In genomic region chr15:93152951-93153350, GRCh38 we compare ENCODE assay signal across 1 cellular context.
TF ChIP-seq lines count a peak whose summit lies in the region.

No MANE protein-coding gene starts in this region.

TF ChIP-seq in H1, 55 proteins besides CTCF, POLR2A, EP300 and RAD21 (continued from another document):
- no peak for TF ChIP-seq ZNF274 (IDR thresholded peaks at IDR 0.05; ENCODE audit: borderline replicate concordance, extremely low read depth, low read length)
- no peak for TF ChIP-seq SP4 (IDR thresholded peaks at IDR 0.05; ENCODE audit: low read length)
- TF ChIP-seq GTF2F1 (IDR thresholded peaks at IDR 0.05; ENCODE audit: borderline replicate concordance, low read depth, low read length), result no peak
